ENCODE assay signal across 14 cellular contexts in genomic region chr17:57938061-57938502, GRCh38. TPM values are rescaled to one million over a fixed set of nuclear protein-coding genes. Genes with fewer than 3 reads are reported as not detected.
A peak's percentile ranks its signal among the peaks of the same experiment; 100 is the strongest.
DNase-seq lines count a peak whose midpoint lies in the region; ATAC-seq and TF ChIP-seq lines count a peak whose summit lies in the region.
"Had no signal": no experiment of that assay in that cellular context is flagged by ENCODE, and none has a peak within 500 bp of the region (broad histone marks: within the 10 kb centered on the region; RNA-seq: fewer than 3 reads in every experiment).

No MANE protein-coding gene starts in this region.

- H3K36me3 ChIP-seq in HEK293 (ENCODE audit: control insufficient read depth in 2 of 2, insufficient read depth in 1 of 2, low read length in 2 of 2) = no peaks in the 10 kb centered on the region
- no peaks in the 10 kb centered on the region for H3K36me3 ChIP-seq in PC-3 (ENCODE audit: low read depth, low read length)
- H3K36me3 ChIP-seq in hepatocyte (replicated peaks; ENCODE audit: insufficient read depth, low read depth) = no peaks in the 10 kb centered on the region
- no peaks in the 10 kb centered on the region for H3K36me3 ChIP-seq in gastrocnemius medialis
- H3K36me3 ChIP-seq in MG63 = no peaks in the 10 kb centered on the region

- BruUV-seq in PC-3 (replicated peaks; lab: Mats Ljungman, UMichigan) = no TSS peak

- in situ Hi-C loops in gastrocnemius medialis (cut with MboI; ENCODE audit: low sequenced_read_pairs in 4 of 4) = no loop called here

- H3K4me2 ChIP-seq in PC-3 (ENCODE audit: low read length) (no peak overlapping the region), hepatocyte (no peak overlapping the region)

- ATAC-seq in PC-3 (no peak), gastrocnemius medialis (no peak), GM18868 (IDR thresholded peaks at IDR 0.05; ENCODE audit: unreplicated experiment) (no peak)
- ATAC-seq: K562 had no signal

- no peaks in the 10 kb centered on the region for H3F3A ChIP-seq in PC-3 (ENCODE audit: low read length, unreplicated experiment)

- DNase-seq in PC-3 (no peak), hepatocyte (ENCODE audit: low spot score) (peak; percentile 67), gastrocnemius medialis (no peak), NCI-H187 treated with DMSO at 0.1 percent for 48 hours (lab: John Stamatoyannopoulos, UW) (no peak), NCI-H345 (lab: John Stamatoyannopoulos, UW) (no peak), MG63 (no peak)
- DNase-seq: activated CD8-positive, alpha-beta memory T cell treated with anti-CD3 and anti-CD28 coated beads, Interleukin-2, amount 50 U/mL, for 4 hours; CD4-positive, CD25-positive, alpha-beta regulatory T cell; HCEC 1CT; hypothalamus; stimulated activated CD8-positive, alpha-beta memory T cell treated with anti-CD3 and anti-CD28 coated beads, Interleukin-4, amount 100 ng/mL, for 48 hours had no signal

- CTCF ChIA-PET in HEK293 (lab: Yijun Ruan, JAX) = interaction anchor here (0.6 to 1.2 kb wide), 6 partner anchors 10 to 155 kb away, joined by 3 to 6 read pairs (median 3); no protein-coding TSS in a partner anchor
- CTCF ChIA-PET in PC-3 (lab: Charles Lee) = no interaction called here

- H3K4me1 ChIP-seq in HEK293 (ENCODE audit: control insufficient read depth, insufficient read depth, low read length) (peaks cover 41% of the 10 kb centered on the region), PC-3 (ENCODE audit: insufficient read depth, low read length) (peaks cover 76% of the 10 kb centered on the region), hepatocyte (ENCODE audit: insufficient read depth) (peaks cover 50% of the 10 kb centered on the region), gastrocnemius medialis (peaks cover 87 to 88% of the 10 kb centered on the region in 2 donors)

- 51% methylated on average over 7 of the region's 7 CpGs for WGBS in hepatocyte (ENCODE audit: low lambda C conversion rate, missing lambda C conversion rate)

- intact Hi-C loops in PC-3 (cut with micrococcal nuclease) (no loop called here), gastrocnemius medialis (cut with DNase I; ENCODE audit: low total_unique reads) (no loop called here)

- H3K9me2 ChIP-seq in PC-3 (replicated peaks; ENCODE audit: low read length) (no peaks in the 10 kb centered on the region), hepatocyte (replicated peaks; ENCODE audit: insufficient read depth) (no peaks in the 10 kb centered on the region)

- H3K27ac ChIP-seq in HEK293 (ENCODE audit: extremely low read depth, low read depth, low read length) (no peak overlapping the region), PC-3 (ENCODE audit: low read length) (0 out of 2 replicates have a peak overlapping the region, but pooled peaks have one; percentile 3), hepatocyte (peak overlapping the region; percentile 76), gastrocnemius medialis (peak overlapping the region; percentile 85 to 94 (median 90))

- H3K4me3 ChIP-seq in HEK293 (ENCODE audit: low read depth, low read length) = no peak overlapping the region
- no peak overlapping the region for H3K4me3 ChIP-seq in PC-3 (ENCODE audit: low read length)
- H3K4me3 ChIP-seq in hepatocyte = no peak overlapping the region
- no peak overlapping the region for H3K4me3 ChIP-seq in gastrocnemius medialis
- no peak overlapping the region for H3K4me3 ChIP-seq in MG63
- H3K4me3 ChIP-seq: K562 had no signal

- H2AFZ ChIP-seq in PC-3 (ENCODE audit: low read length) = no peak overlapping the region
- no peak overlapping the region for H2AFZ ChIP-seq in hepatocyte

- H3K79me2 ChIP-seq in PC-3 (ENCODE audit: low read length) = peaks cover 85% of the 10 kb centered on the region
- peaks cover 76% of the 10 kb centered on the region for H3K79me2 ChIP-seq in hepatocyte

- H3K9me3 ChIP-seq in HEK293 (ENCODE audit: control insufficient read depth, insufficient read depth, low read depth, low read length) (no peaks in the 10 kb centered on the region), PC-3 (ENCODE audit: low read length) (no peaks in the 10 kb centered on the region), hepatocyte (ENCODE audit: low read depth) (no peaks in the 10 kb centered on the region), gastrocnemius medialis (no peaks in the 10 kb centered on the region), MG63 (no peaks in the 10 kb centered on the region)

- H3K9ac ChIP-seq in PC-3 (ENCODE audit: low read length) = no peak overlapping the region

- POLR2A ChIA-PET in HEK293 (lab: Yijun Ruan, JAX) = interaction anchor here (0.5 to 5.0 kb wide), 3 partner anchors 13 to 41 kb away, joined by 3 to 33 read pairs (median 4); partner anchors contain the start of gene CUEDC1
- POLR2A ChIA-PET in PC-3 (lab: Charles Lee; ENCODE audit: unreplicated experiment) = no interaction called here

- no peak for TF ChIP-seq CTCF in HEK293 (tag by site-specific recombination; IDR thresholded peaks at IDR 0.05)
- TF ChIP-seq CTCF in PC-3 (conservative IDR thresholded peaks at IDR 0.05; ENCODE audit: low read depth, low read length) = no peak
- TF ChIP-seq CTCF in hepatocyte (IDR thresholded peaks at IDR 0.05; ENCODE audit: poor library complexity) = no peak
- no peak for TF ChIP-seq CTCF in gastrocnemius medialis (IDR thresholded peaks at IDR 0.05 in 4 of 5, conservative IDR thresholded peaks at IDR 0.05 in 1 of 5)

- no peaks in the 10 kb centered on the region for H3K27me3 ChIP-seq in PC-3 (ENCODE audit: low read length)
- no peaks in the 10 kb centered on the region for H3K27me3 ChIP-seq in hepatocyte
- no peaks in the 10 kb centered on the region for H3K27me3 ChIP-seq in gastrocnemius medialis
- no peaks in the 10 kb centered on the region for H3K27me3 ChIP-seq in MG63

- no peak for TF ChIP-seq POLR2A in gastrocnemius medialis (IDR thresholded peaks at IDR 0.05)

- H4K20me1 ChIP-seq in PC-3 (ENCODE audit: low read length) (no peaks in the 10 kb centered on the region), hepatocyte (ENCODE audit: insufficient read depth, poor library complexity, severe bottlenecking) (no peaks in the 10 kb centered on the region)

TF ChIP-seq in HEK293, 187 proteins besides CTCF, POLR2A, EP300 and RAD21:
- peak; percentile 45; the same call in 1 of the 2 replicates for TF ChIP-seq ZBTB48 (tag by site-specific recombination; IDR thresholded peaks at IDR 0.05)
- peak; percentile 32; the same call in 1 of the 2 replicates for TF ChIP-seq ZNF600 (tag by site-specific recombination; IDR thresholded peaks at IDR 0.05)
- TF ChIP-seq SCRT2 (tag by site-specific recombination; IDR thresholded peaks at IDR 0.05) = no peak
- TF ChIP-seq, protein P1, sequence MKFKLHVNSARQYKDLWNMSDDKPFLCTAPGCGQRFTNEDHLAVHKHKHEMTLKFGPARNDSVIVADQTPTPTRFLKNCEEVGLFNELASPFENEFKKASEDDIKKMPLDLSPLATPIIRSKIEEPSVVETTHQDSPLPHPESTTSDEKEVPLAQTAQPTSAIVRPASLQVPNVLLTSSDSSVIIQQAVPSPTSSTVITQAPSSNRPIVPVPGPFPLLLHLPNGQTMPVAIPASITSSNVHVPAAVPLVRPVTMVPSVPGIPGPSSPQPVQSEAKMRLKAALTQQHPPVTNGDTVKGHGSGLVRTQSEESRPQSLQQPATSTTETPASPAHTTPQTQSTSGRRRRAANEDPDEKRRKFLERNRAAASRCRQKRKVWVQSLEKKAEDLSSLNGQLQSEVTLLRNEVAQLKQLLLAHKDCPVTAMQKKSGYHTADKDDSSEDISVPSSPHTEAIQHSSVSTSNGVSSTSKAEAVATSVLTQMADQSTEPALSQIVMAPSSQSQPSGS (tag by site-specific recombination; IDR thresholded peaks at IDR 0.05; ENCODE audit: low read depth) = peak; percentile 57; the same call in 1 of the 2 replicates
- TF ChIP-seq ZIC2 (tag by site-specific recombination; IDR thresholded peaks at IDR 0.05) = no peak
- peak; percentile 62 for TF ChIP-seq ZNF629 (tag by site-specific recombination; IDR thresholded peaks at IDR 0.05)
- TF ChIP-seq ZNF391 (tag by site-specific recombination; IDR thresholded peaks at IDR 0.05; ENCODE audit: borderline replicate concordance, low read depth) = no peak
- no peak for TF ChIP-seq ZFP69B (tag by site-specific recombination; IDR thresholded peaks at IDR 0.05)
TF ChIP-seq in HEK293: peak in this region for 4.

RNA-seq across cellular contexts. Expression of gene CUEDC1, which starts 17.1 kb away (rescaled TPM):
- total RNA-seq in PC-3 (2014; rRNA removed) (31.6 and 53.4 TPM in 2 replicates), hepatocyte (9.3 and 11.6 TPM in 2 replicates), gastrocnemius medialis (10 to 100 TPM; 31.2 to 43.9 (median 34.3) TPM)
- 23.3 and 27.4 TPM in 2 replicates for polyA plus RNA-seq in hepatocyte
- 3.0 and 10.2 TPM in 2 replicates for total RNA-seq in MG63 (2014; rRNA removed; shearing (Covaris generic); ENCODE audit: low replicate concordance)
- total RNA-seq: CD4-positive, CD25-positive, alpha-beta regulatory T cell had no signal
- polyA plus RNA-seq: CD4-positive, CD25-positive, alpha-beta regulatory T cell had no signal

RNA-seq across cellular contexts. Expression of gene VEZF1, which starts 50.0 kb away (rescaled TPM):
- total RNA-seq in PC-3 (2014; rRNA removed) (70.1 and 78.1 TPM in 2 replicates), hepatocyte (56.0 and 57.3 TPM in 2 replicates), gastrocnemius medialis (100 to 1,000 TPM in 3 of 4 donors, 10 to 100 TPM in 1; 99.9 to 137 (median 106) TPM)
- 19.1 and 20.9 TPM in 2 replicates for polyA plus RNA-seq in hepatocyte
- 30.6 and 54.3 TPM in 2 replicates for total RNA-seq in MG63 (2014; rRNA removed; shearing (Covaris generic); ENCODE audit: low replicate concordance)
